ENCODE assay signal across 9 cellular contexts in genomic region chr10:70233939-70234300, GRCh38. TPM values are rescaled to one million over a fixed set of nuclear protein-coding genes. Genes with fewer than 3 reads are reported as not detected.
DNase-seq lines count a peak whose midpoint lies in the region; ATAC-seq, FAIRE-seq and TF ChIP-seq lines count a peak whose summit lies in the region.
"Had no signal": no experiment of that assay in that cellular context is flagged by ENCODE, and none has a peak within 500 bp of the region (broad histone marks: within the 10 kb centered on the region; RNA-seq: fewer than 3 reads in every experiment).

No MANE protein-coding gene starts in this region.

- CTCF ChIA-PET in activated CD8-positive, alpha-beta memory T cell treated with anti-CD3 and anti-CD28 coated beads, Interleukin-2, amount 10 ng/mL, durations not matched to agents 7 days and 5 days (lab: Charles Lee) = interaction anchor here (0.9 to 20.4 kb wide), 5 partner anchors 12 to 127 kb away, joined by 3 to 512 read pairs (median 4); no protein-coding TSS in a partner anchor

- in situ Hi-C loops in KBM-7 (cut with MboI; ENCODE audit: low pct_unique_long_range_greater_than_20kb, low sequenced_read_pairs) = no loop called here

- no peak for TF ChIP-seq POLR2A in testis (IDR thresholded peaks at IDR 0.05)

- intact Hi-C loops in kidney (cut with DNase I) (no loop called here), testis (cut with DNase I; ENCODE audit: low total_unique reads) (no loop called here)

- peak overlapping the region; percentile 54 to 60 for H3K9ac ChIP-seq in kidney (ENCODE audit: low read length in 2 of 2)

- H3K27me3 ChIP-seq in testis = no peaks in the 10 kb centered on the region

- H3K36me3 ChIP-seq in kidney (ENCODE audit: control insufficient read depth in 1 of 2, insufficient read depth in 2 of 2, low read length in 2 of 2) (no peaks in the 10 kb centered on the region), testis (ENCODE audit: low read depth, missing control alignments) (no peaks in the 10 kb centered on the region)

- H3K4me1 Mint-ChIP-seq in activated CD8-positive, alpha-beta memory T cell treated with anti-CD3 and anti-CD28 coated beads, Interleukin-2, amount 10 ng/mL, durations not matched to agents 7 days and 5 days = peaks cover 38% of the 10 kb centered on the region
- peaks cover 30% of the 10 kb centered on the region for H3K4me1 Mint-ChIP-seq in activated naive CD8-positive, alpha-beta T cell (ENCODE audit: low read depth)

- no peak for DNase-seq in activated CD8-positive, alpha-beta memory T cell treated with anti-CD3 and anti-CD28 coated beads, Interleukin-2, amount 10 ng/mL, durations not matched to agents 7 days and 5 days
- no peak for DNase-seq in activated CD8-positive, alpha-beta memory T cell treated with anti-CD3 and anti-CD28 coated beads, Interleukin-2, amount 50 U/mL, for 4 hours
- DNase-seq in kidney (no peak), testis (no peak), KBM-7 (no peak), DMS79 treated with DMSO at 0.1 percent for 48 hours (lab: John Stamatoyannopoulos, UW) (no peak)
- DNase-seq in stimulated activated naive CD4-positive, alpha-beta T cell treated with Interleukin-2 at 50 U/mL for 16 hours (lab: John Stamatoyannopoulos, UW) = no peak

- H3K27me3 Mint-ChIP-seq in activated CD8-positive, alpha-beta memory T cell treated with anti-CD3 and anti-CD28 coated beads, Interleukin-2, amount 10 ng/mL, durations not matched to agents 7 days and 5 days = no peaks in the 10 kb centered on the region
- H3K27me3 Mint-ChIP-seq in activated naive CD8-positive, alpha-beta T cell = no peaks in the 10 kb centered on the region

- ATAC-seq in activated CD8-positive, alpha-beta memory T cell treated with anti-CD3 and anti-CD28 coated beads, Interleukin-2, amount 10 ng/mL, durations not matched to agents 7 days and 5 days = no peak

- H3K9me3 Mint-ChIP-seq in activated CD8-positive, alpha-beta memory T cell treated with anti-CD3 and anti-CD28 coated beads, Interleukin-2, amount 10 ng/mL, durations not matched to agents 7 days and 5 days (ENCODE audit: low read depth) = no peaks in the 10 kb centered on the region
- no peaks in the 10 kb centered on the region for H3K9me3 Mint-ChIP-seq in activated naive CD8-positive, alpha-beta T cell (ENCODE audit: low read depth)

- H3K9me3 ChIP-seq in kidney (ENCODE audit: control insufficient read depth in 1 of 2, low read length in 2 of 2) (no peaks in the 10 kb centered on the region), testis (no peaks in the 10 kb centered on the region)

- no peak for FAIRE-seq in kidney (lab: Jason Lieb, UNC)
- FAIRE-seq: islet of Langerhans had no signal

- H3K4me3 ChIP-seq in kidney (ENCODE audit: low read length in 2 of 2) (peak overlapping the region; percentile 87 to 90), testis (peak overlapping the region; percentile 88 to 90)

- peaks cover 17% of the 10 kb centered on the region for H3K36me3 Mint-ChIP-seq in activated CD8-positive, alpha-beta memory T cell treated with anti-CD3 and anti-CD28 coated beads, Interleukin-2, amount 10 ng/mL, durations not matched to agents 7 days and 5 days
- peaks cover 4% of the 10 kb centered on the region for H3K36me3 Mint-ChIP-seq in activated naive CD8-positive, alpha-beta T cell

- TF ChIP-seq CTCF in kidney (IDR thresholded peaks at IDR 0.05; ENCODE audit: borderline replicate concordance, extremely low read depth, insufficient read depth) (no peak), testis (IDR thresholded peaks at IDR 0.05) (no peak)

- H3K27ac ChIP-seq in kidney (ENCODE audit: low read depth in 2 of 2, low read length in 2 of 2) (peak overlapping the region; percentile 68 to 88), testis (peak overlapping the region; percentile 41 to 75)

- H3K27ac Mint-ChIP-seq in activated CD8-positive, alpha-beta memory T cell treated with anti-CD3 and anti-CD28 coated beads, Interleukin-2, amount 10 ng/mL, durations not matched to agents 7 days and 5 days = peak overlapping the region; percentile 89
- peak overlapping the region; percentile 98 for H3K27ac Mint-ChIP-seq in activated naive CD8-positive, alpha-beta T cell

- 14 to 24% methylated on average over 8 of the region's 8 CpGs for WGBS in testis, 2 donors

- H3K4me1 ChIP-seq in kidney (ENCODE audit: control insufficient read depth in 1 of 2, insufficient read depth in 1 of 2, low read depth in 1 of 2, low read length in 2 of 2) = peaks cover 0 to 3% of the 10 kb centered on the region in 2 donors
- peaks cover 14% of the 10 kb centered on the region for H3K4me1 ChIP-seq in testis

- peak overlapping the region; percentile 88 for H3K4me3 Mint-ChIP-seq in activated CD8-positive, alpha-beta memory T cell treated with anti-CD3 and anti-CD28 coated beads, Interleukin-2, amount 10 ng/mL, durations not matched to agents 7 days and 5 days
- H3K4me3 Mint-ChIP-seq in activated naive CD8-positive, alpha-beta T cell = peak overlapping the region; percentile 92

RNA-seq across cellular contexts. Expression of gene PPA1, which starts 0.7 kb away (rescaled TPM):
- 100 to 1,000 TPM; 157 to 192 TPM for total RNA-seq in activated CD8-positive, alpha-beta memory T cell treated with anti-CD3 and anti-CD28 coated beads, Interleukin-2, amount 10 ng/mL, durations not matched to agents 7 days and 5 days
- 116 TPM for total RNA-seq in kidney
- 168 TPM for polyA plus RNA-seq in kidney (ENCODE audit: insufficient read depth, low read depth, low replicate concordance)
- total RNA-seq in testis = 100 to 1,000 TPM; 110 to 136 TPM
- polyA plus RNA-seq in testis (ENCODE audit: insufficient read depth, low read depth, low replicate concordance) = 143 TPM

RNA-seq across cellular contexts. Expression of gene NPFFR1, which starts 49.9 kb away (rescaled TPM):
- not detected for total RNA-seq in activated CD8-positive, alpha-beta memory T cell treated with anti-CD3 and anti-CD28 coated beads, Interleukin-2, amount 10 ng/mL, durations not matched to agents 7 days and 5 days
- total RNA-seq in kidney (0.09 TPM), testis (1 to 10 TPM; 2.8 to 6.6 TPM)
- polyA plus RNA-seq in kidney (ENCODE audit: insufficient read depth, low read depth, low replicate concordance) (not detected), testis (ENCODE audit: insufficient read depth, low read depth, low replicate concordance) (2.6 TPM)
